In genomic region chr11:65041206-65042035, GRCh38 we compare ENCODE assay signal across 1 cellular context.
TF ChIP-seq lines count a peak whose summit lies in the region.

Gene SAC3D1, plus strand, starts transcription at chr11:65041210. Its CDS starts 83 bp downstream, at chr11:65041293.

TF ChIP-seq in HepG2, 621 proteins besides CTCF, POLR2A, EP300 and RAD21 (continued from another document and continues in another):
- TF ChIP-seq ZNF512B (CRISPR knock-in tag; IDR thresholded peaks at IDR 0.05; ENCODE audit: borderline replicate concordance) (no peak), ZMYM4 (CRISPR knock-in tag; IDR thresholded peaks at IDR 0.05) (no peak), STAT5B (CRISPR knock-in tag; IDR thresholded peaks at IDR 0.05) (no peak), KDM3A (CRISPR knock-in tag; IDR thresholded peaks at IDR 0.05; ENCODE audit: low read depth) (no peak), ZFP90 (CRISPR knock-in tag; IDR thresholded peaks at IDR 0.05; ENCODE audit: borderline replicate concordance) (no peak), IRF2 (CRISPR knock-in tag; IDR thresholded peaks at IDR 0.05) (no peak), ZFY (CRISPR knock-in tag; IDR thresholded peaks at IDR 0.05) (peak; percentile 75), ZNF17 (CRISPR knock-in tag; IDR thresholded peaks at IDR 0.05) (no peak), ZNF850 (CRISPR knock-in tag; conservative IDR thresholded peaks at IDR 0.05) (no peak), MAFF (IDR thresholded peaks at IDR 0.05; ENCODE audit: low read depth, low read length) (no peak), CERS6 (CRISPR knock-in tag; IDR thresholded peaks at IDR 0.05) (no peak), TP53 (CRISPR knock-in tag; conservative IDR thresholded peaks at IDR 0.05) (0 out of 2 replicates have a peak, but pooled peaks have one; percentile 25), ZNF557 (CRISPR knock-in tag; IDR thresholded peaks at IDR 0.05) (no peak), DMAP1 (CRISPR knock-in tag; IDR thresholded peaks at IDR 0.05) (no peak), IRX3 (CRISPR knock-in tag; IDR thresholded peaks at IDR 0.05; ENCODE audit: borderline replicate concordance, low read depth) (0 out of 2 replicates have a peak, but pooled peaks have one; percentile 72), MEIS2 (CRISPR knock-in tag; IDR thresholded peaks at IDR 0.05) (no peak; the same call in 1 of the 2 replicates), ESRRA (CRISPR knock-in tag; IDR thresholded peaks at IDR 0.05; ENCODE audit: low read depth) (peak; percentile 29; the same call in 1 of the 2 replicates), RFX5 (IDR thresholded peaks at IDR 0.05; ENCODE audit: low read depth, low read length) (no peak), FOXC1 (CRISPR knock-in tag; IDR thresholded peaks at IDR 0.05; ENCODE audit: borderline replicate concordance) (no peak), ZSCAN9 (CRISPR knock-in tag; IDR thresholded peaks at IDR 0.05; ENCODE audit: borderline replicate concordance) (no peak), ZNF343 (CRISPR knock-in tag; IDR thresholded peaks at IDR 0.05) (0 out of 2 replicates have a peak, but pooled peaks have one; percentile 17), HNRNPLL (IDR thresholded peaks at IDR 0.05; ENCODE audit: low read depth, low read length, poor library complexity, severe bottlenecking) (no peak), AKAP8 (CRISPR knock-in tag; IDR thresholded peaks at IDR 0.05) (no peak), PATZ1 (CRISPR knock-in tag; IDR thresholded peaks at IDR 0.05) (no peak), PITX1 (CRISPR knock-in tag; IDR thresholded peaks at IDR 0.05) (no peak), ZNF136 (CRISPR knock-in tag; IDR thresholded peaks at IDR 0.05; ENCODE audit: low read depth) (no peak), ZSCAN22 (CRISPR knock-in tag; IDR thresholded peaks at IDR 0.05) (0 out of 2 replicates have a peak, but pooled peaks have one; percentile 44), NFIB (CRISPR knock-in tag; IDR thresholded peaks at IDR 0.05; ENCODE audit: borderline replicate concordance) (no peak), ETV5 (CRISPR knock-in tag; IDR thresholded peaks at IDR 0.05; ENCODE audit: borderline replicate concordance) (0 out of 2 replicates have a peak, but pooled peaks have one; percentile 18), MAX (IDR thresholded peaks at IDR 0.05) (peak; percentile 53), MAF1 (CRISPR knock-in tag; IDR thresholded peaks at IDR 0.05; ENCODE audit: borderline replicate concordance) (no peak), ZKSCAN1 (IDR thresholded peaks at IDR 0.05; ENCODE audit: low read length) (no peak), ZNF674 (CRISPR knock-in tag; IDR thresholded peaks at IDR 0.05; ENCODE audit: low read depth) (0 out of 2 replicates have a peak, but pooled peaks have one; percentile 77), CSRNP2 (CRISPR knock-in tag; conservative IDR thresholded peaks at IDR 0.05; ENCODE audit: low read depth) (peak; percentile 81; the same call in 1 of the 2 replicates), ZNF558 (CRISPR knock-in tag; IDR thresholded peaks at IDR 0.05; ENCODE audit: borderline replicate concordance) (peak; percentile 45; the same call in 1 of the 2 replicates), SNAPC2 (CRISPR knock-in tag; IDR thresholded peaks at IDR 0.05) (0 out of 2 replicates have a peak, but pooled peaks have one; percentile 64), ZNF232 (CRISPR knock-in tag; IDR thresholded peaks at IDR 0.05; ENCODE audit: borderline replicate concordance) (no peak), ZNF543 (CRISPR knock-in tag; IDR thresholded peaks at IDR 0.05) (0 out of 2 replicates have a peak, but pooled peaks have one; percentile 55), ARHGAP35 (CRISPR knock-in tag; IDR thresholded peaks at IDR 0.05; ENCODE audit: borderline replicate concordance) (no peak)
- TF ChIP-seq, protein P1, sequence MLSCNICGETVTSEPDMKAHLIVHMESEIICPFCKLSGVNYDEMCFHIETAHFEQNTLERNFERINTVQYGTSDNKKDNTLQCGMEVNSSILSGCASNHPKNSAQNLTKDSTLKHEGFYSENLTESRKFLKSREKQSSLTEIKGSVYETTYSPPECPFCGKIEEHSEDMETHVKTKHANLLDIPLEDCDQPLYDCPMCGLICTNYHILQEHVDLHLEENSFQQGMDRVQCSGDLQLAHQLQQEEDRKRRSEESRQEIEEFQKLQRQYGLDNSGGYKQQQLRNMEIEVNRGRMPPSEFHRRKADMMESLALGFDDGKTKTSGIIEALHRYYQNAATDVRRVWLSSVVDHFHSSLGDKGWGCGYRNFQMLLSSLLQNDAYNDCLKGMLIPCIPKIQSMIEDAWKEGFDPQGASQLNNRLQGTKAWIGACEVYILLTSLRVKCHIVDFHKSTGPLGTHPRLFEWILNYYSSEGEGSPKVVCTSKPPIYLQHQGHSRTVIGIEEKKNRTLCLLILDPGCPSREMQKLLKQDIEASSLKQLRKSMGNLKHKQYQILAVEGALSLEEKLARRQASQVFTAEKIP (CRISPR knock-in tag; IDR thresholded peaks at IDR 0.05; ENCODE audit: borderline replicate concordance): no peak
- TF ChIP-seq, protein P2, sequence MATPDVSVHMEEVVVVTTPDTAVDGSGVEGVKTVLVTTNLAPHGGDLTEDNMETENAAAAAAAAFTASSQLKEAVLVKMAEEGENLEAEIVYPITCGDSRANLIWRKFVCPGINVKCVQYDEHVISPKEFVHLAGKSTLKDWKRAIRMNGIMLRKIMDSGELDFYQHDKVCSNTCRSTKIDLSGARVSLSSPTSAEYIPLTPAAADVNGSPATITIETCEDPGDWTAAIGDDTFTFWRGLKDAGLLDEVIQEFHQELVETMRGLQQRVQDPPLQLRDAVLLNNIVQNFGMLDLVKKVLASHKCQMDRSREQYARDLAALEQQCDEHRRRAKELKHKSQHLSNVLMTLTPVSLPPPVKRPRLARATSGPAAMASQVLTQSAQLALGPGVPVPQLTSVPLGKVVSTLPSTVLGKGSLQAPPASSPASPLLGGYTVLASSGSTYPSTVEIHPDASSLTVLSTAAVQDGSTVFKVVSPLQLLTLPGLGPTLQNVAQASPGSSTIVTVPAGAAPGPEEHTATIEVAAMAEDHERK (CRISPR knock-in tag; IDR thresholded peaks at IDR 0.05; ENCODE audit: low read depth): no peak; the same call in 1 of the 2 replicates
- TF ChIP-seq, protein P3, sequence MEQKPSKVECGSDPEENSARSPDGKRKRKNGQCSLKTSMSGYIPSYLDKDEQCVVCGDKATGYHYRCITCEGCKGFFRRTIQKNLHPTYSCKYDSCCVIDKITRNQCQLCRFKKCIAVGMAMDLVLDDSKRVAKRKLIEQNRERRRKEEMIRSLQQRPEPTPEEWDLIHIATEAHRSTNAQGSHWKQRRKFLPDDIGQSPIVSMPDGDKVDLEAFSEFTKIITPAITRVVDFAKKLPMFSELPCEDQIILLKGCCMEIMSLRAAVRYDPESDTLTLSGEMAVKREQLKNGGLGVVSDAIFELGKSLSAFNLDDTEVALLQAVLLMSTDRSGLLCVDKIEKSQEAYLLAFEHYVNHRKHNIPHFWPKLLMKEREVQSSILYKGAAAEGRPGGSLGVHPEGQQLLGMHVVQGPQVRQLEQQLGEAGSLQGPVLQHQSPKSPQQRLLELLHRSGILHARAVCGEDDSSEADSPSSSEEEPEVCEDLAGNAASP (CRISPR knock-in tag; IDR thresholded peaks at IDR 0.05; ENCODE audit: borderline replicate concordance): no peak
- TF ChIP-seq, protein P4, sequence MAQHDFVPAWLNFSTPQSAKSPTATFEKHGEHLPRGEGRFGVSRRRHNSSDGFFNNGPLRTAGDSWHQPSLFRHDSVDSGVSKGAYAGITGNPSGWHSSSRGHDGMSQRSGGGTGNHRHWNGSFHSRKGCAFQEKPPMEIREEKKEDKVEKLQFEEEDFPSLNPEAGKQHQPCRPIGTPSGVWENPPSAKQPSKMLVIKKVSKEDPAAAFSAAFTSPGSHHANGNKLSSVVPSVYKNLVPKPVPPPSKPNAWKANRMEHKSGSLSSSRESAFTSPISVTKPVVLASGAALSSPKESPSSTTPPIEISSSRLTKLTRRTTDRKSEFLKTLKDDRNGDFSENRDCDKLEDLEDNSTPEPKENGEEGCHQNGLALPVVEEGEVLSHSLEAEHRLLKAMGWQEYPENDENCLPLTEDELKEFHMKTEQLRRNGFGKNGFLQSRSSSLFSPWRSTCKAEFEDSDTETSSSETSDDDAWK (CRISPR knock-in tag; IDR thresholded peaks at IDR 0.05): no peak
- TF ChIP-seq, protein P5, sequence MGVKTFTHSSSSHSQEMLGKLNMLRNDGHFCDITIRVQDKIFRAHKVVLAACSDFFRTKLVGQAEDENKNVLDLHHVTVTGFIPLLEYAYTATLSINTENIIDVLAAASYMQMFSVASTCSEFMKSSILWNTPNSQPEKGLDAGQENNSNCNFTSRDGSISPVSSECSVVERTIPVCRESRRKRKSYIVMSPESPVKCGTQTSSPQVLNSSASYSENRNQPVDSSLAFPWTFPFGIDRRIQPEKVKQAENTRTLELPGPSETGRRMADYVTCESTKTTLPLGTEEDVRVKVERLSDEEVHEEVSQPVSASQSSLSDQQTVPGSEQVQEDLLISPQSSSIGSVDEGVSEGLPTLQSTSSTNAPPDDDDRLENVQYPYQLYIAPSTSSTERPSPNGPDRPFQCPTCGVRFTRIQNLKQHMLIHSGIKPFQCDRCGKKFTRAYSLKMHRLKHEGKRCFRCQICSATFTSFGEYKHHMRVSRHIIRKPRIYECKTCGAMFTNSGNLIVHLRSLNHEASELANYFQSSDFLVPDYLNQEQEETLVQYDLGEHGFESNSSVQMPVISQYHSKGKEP (CRISPR knock-in tag; IDR thresholded peaks at IDR 0.05): 0 out of 2 replicates have a peak, but pooled peaks have one; percentile 27
- TF ChIP-seq, protein P6, sequence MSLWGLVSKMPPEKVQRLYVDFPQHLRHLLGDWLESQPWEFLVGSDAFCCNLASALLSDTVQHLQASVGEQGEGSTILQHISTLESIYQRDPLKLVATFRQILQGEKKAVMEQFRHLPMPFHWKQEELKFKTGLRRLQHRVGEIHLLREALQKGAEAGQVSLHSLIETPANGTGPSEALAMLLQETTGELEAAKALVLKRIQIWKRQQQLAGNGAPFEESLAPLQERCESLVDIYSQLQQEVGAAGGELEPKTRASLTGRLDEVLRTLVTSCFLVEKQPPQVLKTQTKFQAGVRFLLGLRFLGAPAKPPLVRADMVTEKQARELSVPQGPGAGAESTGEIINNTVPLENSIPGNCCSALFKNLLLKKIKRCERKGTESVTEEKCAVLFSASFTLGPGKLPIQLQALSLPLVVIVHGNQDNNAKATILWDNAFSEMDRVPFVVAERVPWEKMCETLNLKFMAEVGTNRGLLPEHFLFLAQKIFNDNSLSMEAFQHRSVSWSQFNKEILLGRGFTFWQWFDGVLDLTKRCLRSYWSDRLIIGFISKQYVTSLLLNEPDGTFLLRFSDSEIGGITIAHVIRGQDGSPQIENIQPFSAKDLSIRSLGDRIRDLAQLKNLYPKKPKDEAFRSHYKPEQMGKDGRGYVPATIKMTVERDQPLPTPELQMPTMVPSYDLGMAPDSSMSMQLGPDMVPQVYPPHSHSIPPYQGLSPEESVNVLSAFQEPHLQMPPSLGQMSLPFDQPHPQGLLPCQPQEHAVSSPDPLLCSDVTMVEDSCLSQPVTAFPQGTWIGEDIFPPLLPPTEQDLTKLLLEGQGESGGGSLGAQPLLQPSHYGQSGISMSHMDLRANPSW (CRISPR knock-in tag; IDR thresholded peaks at IDR 0.05; ENCODE audit: borderline replicate concordance): no peak
